ENCODE assay signal across 23 cellular contexts in genomic region chr14:23941230-23941629, GRCh38. TPM values are rescaled to one million over a fixed set of nuclear protein-coding genes. Genes with fewer than 3 reads are reported as not detected.
DNase-seq lines count a peak whose midpoint lies in the region; ATAC-seq, FAIRE-seq and TF ChIP-seq lines count a peak whose summit lies in the region.
"Had no signal": no experiment of that assay in that cellular context is flagged by ENCODE, and none has a peak within 500 bp of the region (broad histone marks: within the 10 kb centered on the region; RNA-seq: fewer than 3 reads in every experiment).

No MANE protein-coding gene starts in this region.

- peaks cover 3% of the 10 kb centered on the region for H3K27me3 Mint-ChIP-seq in Calu3 (ENCODE audit: unreplicated experiment)
- H3K27me3 Mint-ChIP-seq: CD4-positive, alpha-beta memory T cell had no signal

- BruUV-seq in K562 (replicated peaks; lab: Mats Ljungman, UMichigan): no TSS peak
- no TSS peak for BruUV-seq in Calu3 (replicated peaks; lab: Mats Ljungman, UMichigan)

- H3K9me1 ChIP-seq in K562 (ENCODE audit: control insufficient read depth, insufficient read depth, low read length): no peaks in the 10 kb centered on the region

- POLR2A ChIA-PET in K562 (lab: Yijun Ruan, JAX): interaction anchor here (0.6 to 1.0 kb wide), 3 partner anchors 19 to 215 kb away, joined by 3 to 4 read pairs (median 3); no protein-coding TSS in a partner anchor

- peak; percentile 68 for ATAC-seq in K562
- ATAC-seq: GM12878 had no signal

- no peaks in the 10 kb centered on the region for H3K9me3 Mint-ChIP-seq in Calu3 (ENCODE audit: low read depth, unreplicated experiment)
- H3K9me3 Mint-ChIP-seq: CD14-positive monocyte; CD4-positive, alpha-beta memory T cell; CD4-positive, CD25-positive, alpha-beta regulatory T cell; CD8-positive, alpha-beta memory T cell had no signal

- no peaks in the 10 kb centered on the region; the same call in 2 of the 3 replicates for H3K79me2 ChIP-seq in K562 (ENCODE audit: control insufficient read depth, insufficient read depth, low read length)

- no peaks in the 10 kb centered on the region for H4K20me1 ChIP-seq in K562 (replicated peaks; ENCODE audit: control insufficient read depth, insufficient read depth, low read length)
- H4K20me1 ChIP-seq: BLaER1 had no signal

- WGBS in K562 (ENCODE audit: insufficient coverage, low coverage, missing lambda C conversion rate): 7% methylated on average over 3 of the region's 3 CpGs

- peaks cover 16% of the 10 kb centered on the region for H3K4me1 Mint-ChIP-seq in Calu3 (ENCODE audit: low read depth, unreplicated experiment)

- FAIRE-seq in K562 (lab: Jason Lieb, UNC): peak; percentile 48
- FAIRE-seq: A204.1, D721Med, GM12878, GM12892, GM18507 had no signal

- no peaks in the 10 kb centered on the region for H3K27me3 ChIP-seq in K562 (ENCODE audit: control insufficient read depth in 2 of 2, insufficient read depth in 2 of 2, low read length in 2 of 2)
- H3K27me3 ChIP-seq: BE2C, BLaER1 had no signal

- CTCF ChIA-PET in K562 (lab: Yijun Ruan, JAX; ENCODE audit: low intra/inter-chr PET ratio): interaction anchor here (0.6 kb wide), 1 partner anchor 354 kb away, joined by 3 read pairs; no protein-coding TSS in a partner anchor
- CTCF ChIA-PET in Calu3 (lab: Charles Lee): no interaction called here

- H3K9me3 ChIP-seq in K562 (replicated peaks; ENCODE audit: control insufficient read depth, insufficient read depth, low read depth, low read length): no peaks in the 10 kb centered on the region
- H3K9me3 ChIP-seq: BE2C had no signal

- H3K4me3 ChIP-seq in K562: no peak overlapping the region
- H3K4me3 ChIP-seq: BLaER1, GM12878 had no signal

- TF ChIP-seq EP300 in K562 (IDR thresholded peaks at IDR 0.05; ENCODE audit: low read length): 0 out of 2 replicates have a peak, but pooled peaks have one; percentile 13

- H3K27ac ChIP-seq in K562 (ENCODE audit: extremely low read depth, low read depth, low read length): peak overlapping the region; percentile 32; the same call in 1 of the 3 replicates
- H3K27ac ChIP-seq: BLaER1 had no signal

- in situ Hi-C loops in K562 (cut with MboI): no loop called here

- no peak for TF ChIP-seq POLR2A in K562 (conservative IDR thresholded peaks at IDR 0.05)

- no peak overlapping the region for H2AFZ ChIP-seq in K562 (ENCODE audit: low read depth, low read length)

- H3K4me3 Mint-ChIP-seq in Calu3 (ENCODE audit: low read depth, unreplicated experiment): no peak overlapping the region
- H3K4me3 Mint-ChIP-seq: CD14-positive monocyte; CD4-positive, alpha-beta memory T cell; CD4-positive, CD25-positive, alpha-beta regulatory T cell; CD8-positive, alpha-beta memory T cell had no signal

- no peak for TF ChIP-seq RAD21 in K562 (CRISPR knock-in tag; conservative IDR thresholded peaks at IDR 0.05 in 1 of 2, IDR thresholded peaks at IDR 0.05 in 1 of 2)

- DNase-seq in activated CD8-positive, alpha-beta memory T cell treated with anti-CD3 and anti-CD28 coated beads for 24 hours: peak; percentile 28
- no peak for DNase-seq in activated CD8-positive, alpha-beta memory T cell treated with anti-CD3 and anti-CD28 coated beads, Interleukin-2, amount 50 U/mL, for 4 hours
- peak in 2 of 4 experiments; percentile 23 to 41 for DNase-seq in K562 (ENCODE audit: extremely low read depth in 1 of 4, low spot score in 3 of 4)
- DNase-seq in Calu3: no peak
- DNase-seq in DMS79 (lab: John Stamatoyannopoulos, UW): no peak
- DNase-seq: 8988T; ACHN; BE2C; C1 segment of cervical spinal cord; CD4-positive, alpha-beta memory T cell; CD4-positive, CD25-positive, alpha-beta regulatory T cell; CD8-positive, alpha-beta memory T cell; COR-L47; DND-41; EL; GDM1 had no signal

- TF ChIP-seq CTCF in K562 (IDR thresholded peaks at IDR 0.05 in 2 of 3, conservative IDR thresholded peaks at IDR 0.05 in 1 of 3; ENCODE audit: insufficient read depth in 2 of 3, low read depth in 1 of 3, low read length in 3 of 3) (no peak), Calu3 (IDR thresholded peaks at IDR 0.05; ENCODE audit: unreplicated experiment) (no peak)

- H3K4me2 ChIP-seq in K562 (ENCODE audit: insufficient read depth, low read length): peak overlapping the region; percentile 19; the same call in 1 of the 2 replicates
- H3K4me2 ChIP-seq: BLaER1 had no signal

- H3K27ac Mint-ChIP-seq in Calu3 (ENCODE audit: unreplicated experiment): no peak overlapping the region
- H3K27ac Mint-ChIP-seq: CD4-positive, alpha-beta memory T cell; CD4-positive, CD25-positive, alpha-beta regulatory T cell; CD8-positive, alpha-beta memory T cell had no signal

- peaks cover 4 to 42% of the 10 kb centered on the region in 2 experiments; a peak in 3 of 5 replicates for H3K4me1 ChIP-seq in K562 (replicated peaks in 1 of 2; ENCODE audit: control insufficient read depth in 2 of 2, insufficient read depth in 2 of 2, low read length in 2 of 2)
- H3K4me1 ChIP-seq: BE2C, BLaER1 had no signal

- H3K36me3 ChIP-seq in K562 (ENCODE audit: control insufficient read depth, insufficient read depth, low read length): 0 out of 3 replicates have a peak, but pooled peaks cover 9% of the 10 kb centered on the region
- H3K36me3 ChIP-seq: BE2C had no signal

- H3K9ac ChIP-seq in K562 (ENCODE audit: insufficient read depth in 1 of 2, low read depth in 2 of 2, low read length in 2 of 2): no peak overlapping the region
- H3K9ac ChIP-seq: BLaER1 had no signal

- intact Hi-C loops in K562 (cut with micrococcal nuclease) (no loop called here), Calu3 (cut with micrococcal nuclease; ENCODE audit: unreplicated experiment) (no loop called here)

- H3K36me3 Mint-ChIP-seq in Calu3 (ENCODE audit: insufficient read depth, unreplicated experiment): peaks cover 4% of the 10 kb centered on the region

TF ChIP-seq in K562, 482 proteins besides CTCF, POLR2A, EP300 and RAD21 (continues in another document):
- TF ChIP-seq FIP1L1 (IDR thresholded peaks at IDR 0.05; ENCODE audit: low read depth, low read length, poor library complexity, severe bottlenecking) (no peak), MTA2 (IDR thresholded peaks at IDR 0.05; ENCODE audit: low read depth) (0 out of 2 replicates have a peak, but pooled peaks have one; percentile 22), KDM1A (IDR thresholded peaks at IDR 0.05) (peak; percentile 66 to 71; a peak in 3 of 4 replicates), TCF3 (CRISPR knock-in tag; IDR thresholded peaks at IDR 0.05) (peak; percentile 89), HMG20B (CRISPR knock-in tag; IDR thresholded peaks at IDR 0.05) (no peak), SMARCA5 (IDR thresholded peaks at IDR 0.05) (no peak), TAL1 (IDR thresholded peaks at IDR 0.05) (peak; percentile 80), HEY1 (CRISPR knock-in tag; IDR thresholded peaks at IDR 0.05; ENCODE audit: borderline replicate concordance) (no peak), NFIC (IDR thresholded peaks at IDR 0.05) (peak; percentile 40; the same call in 1 of the 2 replicates), TFAP4 (CRISPR knock-in tag; IDR thresholded peaks at IDR 0.05; ENCODE audit: borderline replicate concordance) (peak; percentile 83), KLF16 (IDR thresholded peaks at IDR 0.05) (peak; percentile 74; the same call in 1 of the 2 replicates)

RNA-seq across cellular contexts. Expression of gene DHRS4, which starts 12.3 kb away (rescaled TPM):
- total RNA-seq in K562 (2011; cell fraction: chromatin; rRNA removed; ENCODE audit: low replicate concordance): 1.7 and 3.9 TPM in 2 replicates
- total RNA-seq in K562 (2011; cell fraction: nucleolus; rRNA removed): 2.2 and 2.9 TPM in 2 replicates
- total RNA-seq in K562 (2011; cell fraction: nucleoplasm; rRNA removed): 4.3 and 6.0 TPM in 2 replicates
- 32.0 and 35.9 TPM in 2 replicates for total RNA-seq in K562 (2014; rRNA removed)
- 7.1 and 7.7 TPM in 2 replicates for total RNA-seq in K562 (2014; rRNA removed; fragmentation: Illumina TruSeq; extraction: Trizol)
- total RNA-seq in K562 (2015; rRNA removed; fragmentation: Illumina TruSeq; extraction: Trizol): 12.7 and 16.1 TPM in 2 replicates
- 11.4 and 12.5 TPM in 2 replicates for total RNA-seq in K562 (2021)
- polyA plus RNA-seq in K562 (2011; rRNA removed): 5.3 and 7.7 TPM in 2 replicates
- polyA plus RNA-seq in K562 (2011; cell fraction: cytosol; rRNA removed): 10.5 and 14.1 TPM in 2 replicates
- 6.2 and 6.5 TPM in 2 replicates for polyA plus RNA-seq in K562 (2011; cell fraction: nucleus; rRNA removed)
- polyA plus RNA-seq in K562 (2012): 36.6 and 39.0 TPM in 2 replicates
- 8.9 and 10.1 TPM in 2 replicates for polyA plus RNA-seq in K562 (2014; fragmentation: Illumina TruSeq; extraction: Trizol)
- 1 to 10 TPM in 1 of 2 experiments, under 1 TPM in 1; 0.51 to 1.6 TPM for polyA plus RNA-seq in K562 (2014; fragmentation: Nextera tagmentation; extraction: Ambion mirVana)
- 13.3 and 24.3 TPM in 2 replicates for polyA plus RNA-seq in K562 (2014; rRNA removed)
- 3.5 and 5.6 TPM in 2 replicates for polyA minus RNA-seq in K562 (2011; rRNA and poly(A)+ RNA removed)
- 3.0 and 5.4 TPM in 2 replicates for polyA minus RNA-seq in K562 (2011; cell fraction: cytosol; rRNA and poly(A)+ RNA removed)
- polyA minus RNA-seq in K562 (2011; cell fraction: nucleus; rRNA and poly(A)+ RNA removed): 2.4 and 3.3 TPM in 2 replicates
- 15.7 and 19.0 TPM in 2 replicates for total RNA-seq in Calu3 (2022)

RNA-seq across cellular contexts. Expression of gene DHRS4L2, which starts 47.5 kb away (rescaled TPM):
- 1.1 and 1.4 TPM in 2 replicates for total RNA-seq in K562 (2011; cell fraction: chromatin; rRNA removed; ENCODE audit: low replicate concordance)
- 1.1 and 2.0 TPM in 2 replicates for total RNA-seq in K562 (2011; cell fraction: nucleolus; rRNA removed)
- 2.5 and 2.9 TPM in 2 replicates for total RNA-seq in K562 (2011; cell fraction: nucleoplasm; rRNA removed)
- total RNA-seq in K562 (2014; rRNA removed) (6.3 and 9.8 TPM in 2 replicates), K562 (2014; rRNA removed; fragmentation: Illumina TruSeq; extraction: Trizol) (5.9 and 9.0 TPM in 2 replicates), K562 (2015; rRNA removed; fragmentation: Illumina TruSeq; extraction: Trizol) (13.7 and 15.2 TPM in 2 replicates), K562 (2021) (7.0 and 8.1 TPM in 2 replicates), Calu3 (2022) (10.5 and 12.0 TPM in 2 replicates)
- polyA plus RNA-seq in K562 (2011; rRNA removed) (4.8 and 8.1 TPM in 2 replicates), K562 (2014; fragmentation: Illumina TruSeq; extraction: Trizol) (10.5 and 12.0 TPM in 2 replicates), K562 (2014; fragmentation: Nextera tagmentation; extraction: Ambion mirVana) (1 to 10 TPM; 2.3 TPM), K562 (2014; rRNA removed) (7.6 and 8.9 TPM in 2 replicates)
- polyA plus RNA-seq in K562 (2011; cell fraction: cytosol; rRNA removed): 5.6 TPM in 2 replicates
- polyA plus RNA-seq in K562 (2011; cell fraction: nucleus; rRNA removed): 4.1 and 5.0 TPM in 2 replicates
- 13.7 and 30.3 TPM in 2 replicates for polyA plus RNA-seq in K562 (2012)
- 1.8 and 3.0 TPM in 2 replicates for polyA minus RNA-seq in K562 (2011; rRNA and poly(A)+ RNA removed)
- 2.9 and 3.6 TPM in 2 replicates for polyA minus RNA-seq in K562 (2011; cell fraction: cytosol; rRNA and poly(A)+ RNA removed)
- 0.81 and 1.4 TPM in 2 replicates for polyA minus RNA-seq in K562 (2011; cell fraction: nucleus; rRNA and poly(A)+ RNA removed)
